Comparison of ENCODE assay signal across 8 cellular contexts in genomic region chr5:76715484-76715733, GRCh38. TPM values are rescaled to one million over a fixed set of nuclear protein-coding genes. Genes with fewer than 3 reads are reported as not detected.
DNase-seq lines count a peak whose midpoint lies in the region; ATAC-seq, FAIRE-seq and TF ChIP-seq lines count a peak whose summit lies in the region.

No MANE protein-coding gene starts in this region.

- peaks cover 24% of the 10 kb centered on the region for H3K36me3 Mint-ChIP-seq in activated CD8-positive, alpha-beta memory T cell treated with anti-CD3 and anti-CD28 coated beads, Interleukin-2, amount 10 ng/mL, durations not matched to agents 7 days and 5 days
- H3K36me3 Mint-ChIP-seq in progenitor cell of endocrine pancreas (ENCODE audit: insufficient read depth), result peaks cover 3% of the 10 kb centered on the region

- H4K20me1 ChIP-seq in OCI-LY3 (ENCODE audit: insufficient read depth, low read length) (no peaks in the 10 kb centered on the region), endothelial cell of umbilical vein (replicated peaks; ENCODE audit: control insufficient read depth, extremely low read depth, insufficient read depth, low read length) (no peaks in the 10 kb centered on the region)

- H3K9me1 ChIP-seq in endothelial cell of umbilical vein (replicated peaks; ENCODE audit: control insufficient read depth, extremely low read depth, insufficient read depth, low read length), result no peaks in the 10 kb centered on the region

- H3K79me2 ChIP-seq in OCI-LY3 (ENCODE audit: low read length) (no peaks in the 10 kb centered on the region), endothelial cell of umbilical vein (ENCODE audit: control insufficient read depth, insufficient read depth, low read length) (peaks cover 44% of the 10 kb centered on the region)

- POLR2A ChIA-PET in endothelial cell of umbilical vein (lab: Charles Lee), result interaction anchor here (1.7 kb wide), 1 partner anchor 24 kb away, joined by 4 read pairs; no protein-coding TSS in a partner anchor

- H3K27me3 ChIP-seq in OCI-LY3 (ENCODE audit: low read depth, low read length), result peaks cover 17% of the 10 kb centered on the region
- H3K27me3 ChIP-seq in endothelial cell of umbilical vein (ENCODE audit: control insufficient read depth in 2 of 2, insufficient read depth in 2 of 2, low read length in 2 of 2), result no peaks in the 10 kb centered on the region

- peak overlapping the region; percentile 89 for H3K4me3 Mint-ChIP-seq in activated CD8-positive, alpha-beta memory T cell treated with anti-CD3 and anti-CD28 coated beads, Interleukin-2, amount 10 ng/mL, durations not matched to agents 7 days and 5 days
- H3K4me3 Mint-ChIP-seq in progenitor cell of endocrine pancreas (ENCODE audit: low read depth), result peak overlapping the region; percentile 81

- H3K9me3 ChIP-seq in OCI-LY3 (ENCODE audit: insufficient read depth, low read length) (no peaks in the 10 kb centered on the region), endothelial cell of umbilical vein (replicated peaks; ENCODE audit: control insufficient read depth, insufficient read depth, low read length) (no peaks in the 10 kb centered on the region)

- peak overlapping the region; percentile 82 for H2AFZ ChIP-seq in OCI-LY3 (ENCODE audit: low read depth, low read length)
- H2AFZ ChIP-seq in endothelial cell of umbilical vein (ENCODE audit: low read depth, low read length), result peak overlapping the region; percentile 24

- peak overlapping the region; percentile 90 for H3K27ac Mint-ChIP-seq in activated CD8-positive, alpha-beta memory T cell treated with anti-CD3 and anti-CD28 coated beads, Interleukin-2, amount 10 ng/mL, durations not matched to agents 7 days and 5 days
- no peak overlapping the region for H3K27ac Mint-ChIP-seq in progenitor cell of endocrine pancreas

- ATAC-seq in activated CD8-positive, alpha-beta memory T cell treated with anti-CD3 and anti-CD28 coated beads, Interleukin-2, amount 10 ng/mL, durations not matched to agents 7 days and 5 days, result no peak
- no peak for ATAC-seq in GM21528 (IDR thresholded peaks at IDR 0.05; ENCODE audit: low FRiP score, unreplicated experiment)

- H3K4me2 ChIP-seq in OCI-LY3 (ENCODE audit: low read length) (peak overlapping the region; percentile 100), endothelial cell of umbilical vein (ENCODE audit: insufficient read depth, low read length) (peak overlapping the region; percentile 56)

- no peaks in the 10 kb centered on the region for H3K36me3 ChIP-seq in OCI-LY3 (replicated peaks; ENCODE audit: low read depth, low read length)
- peaks cover 0 to 2% of the 10 kb centered on the region in 2 experiments for H3K36me3 ChIP-seq in endothelial cell of umbilical vein (ENCODE audit: control insufficient read depth in 2 of 2, extremely low read depth in 1 of 2, insufficient read depth in 2 of 2, low read length in 2 of 2)

- TF ChIP-seq CTCF in OCI-LY3 (IDR thresholded peaks at IDR 0.05; ENCODE audit: low read depth, low read length) (no peak), endothelial cell of umbilical vein (IDR thresholded peaks at IDR 0.05; ENCODE audit: extremely low read depth in 1 of 2, insufficient read depth in 1 of 2, low read depth in 1 of 2, low read length in 2 of 2) (no peak), progenitor cell of endocrine pancreas (IDR thresholded peaks at IDR 0.05; ENCODE audit: unreplicated experiment) (no peak)

- TF ChIP-seq POLR2A in endothelial cell of umbilical vein (IDR thresholded peaks at IDR 0.05; ENCODE audit: low read depth, low read length), result no peak

- peaks cover 2% of the 10 kb centered on the region for H3K27me3 Mint-ChIP-seq in activated CD8-positive, alpha-beta memory T cell treated with anti-CD3 and anti-CD28 coated beads, Interleukin-2, amount 10 ng/mL, durations not matched to agents 7 days and 5 days
- peaks cover 23% of the 10 kb centered on the region for H3K27me3 Mint-ChIP-seq in progenitor cell of endocrine pancreas

- no TSS peak for BruUV-seq in endothelial cell of umbilical vein (replicated peaks; lab: Mats Ljungman, UMichigan)

- H3K4me3 ChIP-seq in OCI-LY3 (ENCODE audit: low read length) (peak overlapping the region; percentile 98), endothelial cell of umbilical vein (replicated peaks in 1 of 3; ENCODE audit: insufficient read depth in 1 of 3, low read depth in 1 of 3, low read length in 3 of 3) (peak overlapping the region in 2 of 3 experiments; percentile 45 to 81)

- H3K9ac ChIP-seq in OCI-LY3 (ENCODE audit: low read length), result peak overlapping the region; percentile 75
- peak overlapping the region; percentile 77 for H3K9ac ChIP-seq in endothelial cell of umbilical vein (replicated peaks; ENCODE audit: extremely low read depth, insufficient read depth, low read length)

- H3K4me1 Mint-ChIP-seq in activated CD8-positive, alpha-beta memory T cell treated with anti-CD3 and anti-CD28 coated beads, Interleukin-2, amount 10 ng/mL, durations not matched to agents 7 days and 5 days, result peaks cover 60% of the 10 kb centered on the region
- H3K4me1 Mint-ChIP-seq in progenitor cell of endocrine pancreas (ENCODE audit: low read depth), result peaks cover 14% of the 10 kb centered on the region

- intact Hi-C loops in endothelial cell of umbilical vein (cut with micrococcal nuclease), result loop anchor here (1.0 to 5.0 kb wide), 9 partner anchors 11 to 777 kb away; partner anchors contain the start of genes F2RL1 and WDR41

- no peaks in the 10 kb centered on the region for H3K9me3 Mint-ChIP-seq in activated CD8-positive, alpha-beta memory T cell treated with anti-CD3 and anti-CD28 coated beads, Interleukin-2, amount 10 ng/mL, durations not matched to agents 7 days and 5 days (ENCODE audit: low read depth)
- H3K9me3 Mint-ChIP-seq in progenitor cell of endocrine pancreas (ENCODE audit: low read depth), result no peaks in the 10 kb centered on the region

- no peak overlapping the region for H3K27ac ChIP-seq in OCI-LY3 (ENCODE audit: low read length)
- H3K27ac ChIP-seq in endothelial cell of umbilical vein (ENCODE audit: insufficient read depth, low read depth, low read length), result peak overlapping the region; percentile 89

- dilution Hi-C loops in endothelial cell of umbilical vein (cut with MboI; ENCODE audit: extremely low pct_ligation_motif_present, low sequenced_read_pairs), result no loop called here

- CTCF ChIA-PET in activated CD8-positive, alpha-beta memory T cell treated with anti-CD3 and anti-CD28 coated beads, Interleukin-2, amount 10 ng/mL, durations not matched to agents 7 days and 5 days (lab: Charles Lee), result interaction anchor here (0.8 to 5.5 kb wide), 9 partner anchors 10 to 316 kb away, joined by 3 to 59 read pairs (median 6); no protein-coding TSS in a partner anchor
- CTCF ChIA-PET in endothelial cell of umbilical vein (lab: Charles Lee), result interaction anchor here (0.6 to 9.8 kb wide), 10 partner anchors 10 to 1139 kb away, joined by 3 to 79 read pairs (median 6); no protein-coding TSS in a partner anchor

- no peak for FAIRE-seq in endothelial cell of umbilical vein (lab: Jason Lieb, UNC)

- H3K4me1 ChIP-seq in OCI-LY3 (ENCODE audit: low read length) (peaks cover 14% of the 10 kb centered on the region), endothelial cell of umbilical vein (ENCODE audit: control insufficient read depth, extremely low read depth, insufficient read depth, low read length) (peaks cover 25% of the 10 kb centered on the region)

- no peak for DNase-seq in activated CD8-positive, alpha-beta memory T cell treated with anti-CD3 and anti-CD28 coated beads, Interleukin-2, amount 10 ng/mL, durations not matched to agents 7 days and 5 days
- DNase-seq in activated CD8-positive, alpha-beta memory T cell treated with anti-CD3 and anti-CD28 coated beads, Interleukin-2, amount 50 U/mL, for 48 hours, result no peak
- DNase-seq in endothelial cell of umbilical vein (ENCODE audit: low read depth, low spot score) (no peak), progenitor cell of endocrine pancreas (ENCODE audit: low spot score, unreplicated experiment) (no peak), D341Med (ENCODE audit: low spot score) (no peak), islet precursor cell (no peak)

TF ChIP-seq in endothelial cell of umbilical vein, 7 proteins besides CTCF, POLR2A, EP300 and RAD21:
- TF ChIP-seq JUN (IDR thresholded peaks at IDR 0.05; ENCODE audit: borderline replicate concordance, insufficient read depth, insufficient read length, low read depth) (no peak), POLR2AphosphoS5 (IDR thresholded peaks at IDR 0.05; ENCODE audit: insufficient read depth, low read depth, low read length) (no peak), EZH2 (IDR thresholded peaks at IDR 0.05; ENCODE audit: borderline replicate concordance, low read depth, low read length, severe bottlenecking) (no peak), GATA2 (IDR thresholded peaks at IDR 0.05; ENCODE audit: insufficient read depth, insufficient read length, low read depth, low read length) (no peak), MYC (IDR thresholded peaks at IDR 0.05; ENCODE audit: low read depth, low read length) (no peak)

RNA-seq across cellular contexts. Expression of gene F2R, which starts 0.5 kb away (rescaled TPM):
- 10 to 100 TPM; 39.7 to 44.7 TPM for total RNA-seq in activated CD8-positive, alpha-beta memory T cell treated with anti-CD3 and anti-CD28 coated beads, Interleukin-2, amount 10 ng/mL, durations not matched to agents 7 days and 5 days
- total RNA-seq in endothelial cell of umbilical vein (342 and 393 TPM in 2 replicates), progenitor cell of endocrine pancreas (25.1 and 28.7 TPM in 2 replicates)
- polyA plus RNA-seq in endothelial cell of umbilical vein, result 599 and 624 TPM in 2 replicates
- polyA plus RNA-seq in endothelial cell of umbilical vein (2011; cell fraction: cytosol; rRNA removed), result 391 and 418 TPM in 2 replicates
- 160 and 208 TPM in 2 replicates for polyA plus RNA-seq in endothelial cell of umbilical vein (2011; cell fraction: nucleus; rRNA removed)
- 318 and 326 TPM in 2 replicates for polyA plus RNA-seq in endothelial cell of umbilical vein (2012)
- 963 and 1,052 TPM in 2 replicates for polyA minus RNA-seq in endothelial cell of umbilical vein
- polyA minus RNA-seq in endothelial cell of umbilical vein (2011; cell fraction: cytosol; rRNA and poly(A)+ RNA removed), result 0.51 TPM
- polyA minus RNA-seq in endothelial cell of umbilical vein (2011; cell fraction: nucleus; rRNA and poly(A)+ RNA removed), result 189 and 305 TPM in 2 replicates
